In genomic region chr5:69364414-69364813, GRCh38 we compare ENCODE assay signal across 9 cellular contexts. TPM values are rescaled to one million over a fixed set of nuclear protein-coding genes. Genes with fewer than 3 reads are reported as not detected.
DNase-seq lines count a peak whose midpoint lies in the region; ATAC-seq and TF ChIP-seq lines count a peak whose summit lies in the region.
"Had no signal": no experiment of that assay in that cellular context is flagged by ENCODE, and none has a peak within 500 bp of the region (broad histone marks: within the 10 kb centered on the region; RNA-seq: fewer than 3 reads in every experiment).

No MANE protein-coding gene starts in this region.

- peak; percentile 75 for TF ChIP-seq CTCF in HFFc6 (IDR thresholded peaks at IDR 0.05)
- TF ChIP-seq CTCF in WERI-Rb-1 (IDR thresholded peaks at IDR 0.05; ENCODE audit: low read depth, low read length), result peak; percentile 43; the same call in 1 of the 2 replicates

- H3K27ac ChIP-seq in WERI-Rb-1, result no peak overlapping the region
- H3K27ac ChIP-seq: heart right ventricle had no signal

- peaks cover 46% of the 10 kb centered on the region for H3K36me3 ChIP-seq in WERI-Rb-1

- DNase-seq in DMS 273 (lab: John Stamatoyannopoulos, UW; ENCODE audit: unreplicated experiment), result peak; percentile 38
- no peak for DNase-seq in DMS 273 treated with DMSO at 0.1 percent for 48 hours (lab: John Stamatoyannopoulos, UW)
- DNase-seq in HFFc6, result peak; percentile 20
- no peak for DNase-seq in WERI-Rb-1
- DNase-seq in memory B cell (ENCODE audit: low spot score in 2 of 2), result peak in 1 of 2 donors; percentile 3
- no peak for DNase-seq in activated effector memory CD4-positive, alpha-beta T cell treated with anti-CD3 and anti-CD28 coated beads, Interleukin-2, amount 50 U/mL, for 16 hours
- DNase-seq in COR-L47 (lab: John Stamatoyannopoulos, UW), result no peak
- DNase-seq in activated CD4-positive, CD25-positive, alpha-beta regulatory T cell (lab: John Stamatoyannopoulos, UW), result no peak
- DNase-seq: heart right ventricle had no signal

- H3K27me3 ChIP-seq in WERI-Rb-1 (ENCODE audit: insufficient read depth, low read depth, severe bottlenecking), result no peaks in the 10 kb centered on the region
- H3K27me3 ChIP-seq: heart right ventricle had no signal

- no peaks in the 10 kb centered on the region for H3K9me3 Mint-ChIP-seq in HFFc6
- H3K9me3 Mint-ChIP-seq in memory B cell, result no peaks in the 10 kb centered on the region

- no peak overlapping the region for H3K4me3 ChIP-seq in WERI-Rb-1 (ENCODE audit: low read depth, low read length)
- H3K4me3 ChIP-seq: heart right ventricle had no signal

- H3K4me3 Mint-ChIP-seq in HFFc6 (no peak overlapping the region), memory B cell (no peak overlapping the region)

- H3K9me3 ChIP-seq in WERI-Rb-1 (ENCODE audit: severe bottlenecking), result no peaks in the 10 kb centered on the region
- H3K9me3 ChIP-seq: heart right ventricle had no signal

- H3K36me3 Mint-ChIP-seq in HFFc6 (ENCODE audit: low read depth) (peaks cover 45% of the 10 kb centered on the region), memory B cell (peaks cover 13% of the 10 kb centered on the region)

- peak; percentile 18 for ATAC-seq in memory B cell (ENCODE audit: low read depth)
- ATAC-seq: heart right ventricle had no signal

- H3K27me3 Mint-ChIP-seq in HFFc6 (ENCODE audit: insufficient read depth) (no peaks in the 10 kb centered on the region), memory B cell (no peaks in the 10 kb centered on the region)

- H3K27ac Mint-ChIP-seq in HFFc6 (no peak overlapping the region), memory B cell (no peak overlapping the region)

- H3K4me1 Mint-ChIP-seq in HFFc6 (ENCODE audit: low read depth) (peaks cover 27% of the 10 kb centered on the region), memory B cell (peaks cover 15% of the 10 kb centered on the region)

RNA-seq across cellular contexts. Expression of gene AK6, which starts 4.9 kb away (rescaled TPM):
- 10 to 100 TPM; 35.8 to 51.3 (median 43.7) TPM for total RNA-seq in HFFc6 (2021; fragmentation: NEBNext Ultra II Directional; extraction: Animal tissue kit (Norgen Biotek cat#: 25700))

RNA-seq across cellular contexts. Expression of gene TAF9, which starts 4.9 kb away (rescaled TPM):
- total RNA-seq in HFFc6 (2021; fragmentation: NEBNext Ultra II Directional; extraction: Animal tissue kit (Norgen Biotek cat#: 25700)), result 100 to 1,000 TPM in 1 of 6 experiments, 10 to 100 TPM in 5; 81.0 to 110 (median 97.5) TPM

RNA-seq across cellular contexts. Expression of gene RAD17, which starts 5.2 kb away (rescaled TPM):
- 10 to 100 TPM; 17.3 to 22.2 (median 19.1) TPM for total RNA-seq in HFFc6 (2021; fragmentation: NEBNext Ultra II Directional; extraction: Animal tissue kit (Norgen Biotek cat#: 25700))

RNA-seq across cellular contexts. Expression of gene CCDC125, which starts 31.8 kb away (rescaled TPM):
- total RNA-seq in HFFc6 (2021; fragmentation: NEBNext Ultra II Directional; extraction: Animal tissue kit (Norgen Biotek cat#: 25700)), result 1 to 10 TPM; 2.7 to 3.8 (median 3.1) TPM

RNA-seq across cellular contexts. Expression of gene MARVELD2, which starts 50.5 kb away (rescaled TPM):
- total RNA-seq in HFFc6 (2021; fragmentation: NEBNext Ultra II Directional; extraction: Animal tissue kit (Norgen Biotek cat#: 25700)), result under 1 TPM in 1 of 6 experiments, not detected in 5; 0.16 TPM

Comparison
In these comparisons a context has a peak if more than half of its experiments do, and no peak if none do; other contexts are left out.
1. DNase-seq: peak in DMS 273 (single experiment) and HFFc6 (single experiment); none in DMS 273 treated with DMSO at 0.1 percent for 48 hours (single experiment), WERI-Rb-1 (single experiment), activated effector memory CD4-positive, alpha-beta T cell treated with anti-CD3 and anti-CD28 coated beads, Interleukin-2, amount 50 U/mL, for 16 hours (single experiment), COR-L47 (single experiment) and activated CD4-positive, CD25-positive, alpha-beta regulatory T cell (0 of 4).